In genomic region chr6:5079692-5080091, GRCh38 we compare ENCODE assay signal across 35 cellular contexts. TPM values are rescaled to one million over a fixed set of nuclear protein-coding genes. Genes with fewer than 3 reads are reported as not detected.
"Had no signal": no experiment of that assay in that cellular context is flagged by ENCODE, and none has a peak within 500 bp of the region (broad histone marks: within the 10 kb centered on the region; RNA-seq: fewer than 3 reads in every experiment).

No MANE protein-coding gene starts in this region.

- H3K4me1 ChIP-seq: ascending aorta, breast epithelium had no signal

- H3K27me3 ChIP-seq: adrenal gland, ascending aorta, body of pancreas, brain microvascular endothelial cell, breast epithelium had no signal

- H3K4me3 ChIP-seq: adrenal gland, ascending aorta, body of pancreas, breast epithelium, cardiac muscle cell had no signal

- ATAC-seq: activated naive CD4-positive, alpha-beta T cell treated with anti-CD3 and anti-CD28 coated beads, Interleukin-2, amount 50 U/mL, for 72 hours; activated naive CD8-positive, alpha-beta T cell treated with anti-CD3 and anti-CD28 coated beads, Interleukin-2, amount 50 U/mL, for 24 hours; activated T-cell treated with anti-CD3 and anti-CD28 coated beads, Interleukin-2, amount 50 U/mL, for 4 hours; activated T-cell treated with anti-CD3 and anti-CD28 coated beads, Interleukin-2, amount 50 U/mL, for 72 hours; activated T-helper 17 cell treated with anti-CD3 and anti-CD28 coated beads, Interleukin-2, amount 50 U/mL, for 72 hours; body of pancreas had no signal

- DNase-seq: activated effector memory CD4-positive, alpha-beta T cell treated with anti-CD3 and anti-CD28 coated beads, Interleukin-2, amount 50 U/mL, for 16 hours; activated effector memory CD4-positive, alpha-beta T cell treated with Interleukin-2 at 50 U/mL for 16 hours; activated gamma-delta T cell; activated gamma-delta T cell treated with Interleukin-2 at 50 U/mL for 16 hours; activated naive CD4-positive, alpha-beta T cell; activated naive CD4-positive, alpha-beta T cell treated with anti-CD3 and anti-CD28 coated beads for 36 hours; activated naive CD4-positive, alpha-beta T cell treated with anti-CD3 and anti-CD28 coated beads, Interleukin-2, amount 10 ng/mL, durations not matched to agents 7 days and 5 days; activated naive CD4-positive, alpha-beta T cell treated with anti-CD3 and anti-CD28 coated beads, Interleukin-2, amount 50 U/mL, for 16 hours; activated naive CD4-positive, alpha-beta T cell treated with Interleukin-2 at 50 U/mL for 16 hours; activated naive CD8-positive, alpha-beta T cell treated with anti-CD3 and anti-CD28 coated beads for 36 hours; activated naive CD8-positive, alpha-beta T cell treated with anti-CD3 and anti-CD28 coated beads, Interleukin-2, amount 10 ng/mL, durations not matched to agents 7 days and 5 days; activated naive CD8-positive, alpha-beta T cell treated with anti-CD3 and anti-CD28 coated beads, Interleukin-2, amount 50 U/mL, for 24 hours; activated T-cell treated with anti-CD3 and anti-CD28 coated beads, Interleukin-2, amount 50 U/mL, for 1 hour; activated T-cell treated with anti-CD3 and anti-CD28 coated beads, Interleukin-2, amount 50 U/mL, for 24 hours; activated T-cell treated with anti-CD3 and anti-CD28 coated beads, Interleukin-2, amount 50 U/mL, for 4 hours; activated T-cell treated with anti-CD3 and anti-CD28 coated beads, Interleukin-2, amount 50 U/mL, for 48 hours; activated T-cell treated with anti-CD3 and anti-CD28 coated beads, Interleukin-2, amount 50 U/mL, for 72 hours; adrenal gland; amniotic stem cell; amygdala; anterior cingulate cortex; aorta; body of pancreas; brain microvascular endothelial cell; caudate nucleus; central memory CD4-positive, alpha-beta T cell; cerebellar nuclear complex had no signal

- H3K27ac ChIP-seq: adrenal gland, ascending aorta, body of pancreas, brain microvascular endothelial cell, breast epithelium, cardiac muscle cell had no signal

- FAIRE-seq: astrocyte, bronchial epithelial cell had no signal

- H3K9me3 ChIP-seq: adrenal gland, ascending aorta, body of pancreas, breast epithelium had no signal

- H3K36me3 ChIP-seq: adrenal gland, ascending aorta, brain microvascular endothelial cell, breast epithelium, cardiac muscle cell had no signal

RNA-seq across cellular contexts. Expression of gene PPP1R3G, which starts 5.4 kb away (rescaled TPM):
- total RNA-seq: activated naive CD4-positive, alpha-beta T cell treated with anti-CD3 and anti-CD28 coated beads for 36 hours; activated T-cell treated with anti-CD3 and anti-CD28 coated beads, Interleukin-2, amount 50 U/mL, for 4 hours; activated T-helper 1 cell treated with anti-CD3 and anti-CD28 coated beads, Interleukin-12 subunit alpha, Interleukin-12 subunit beta, Interleukin-2, Interleukin-4 antibody, amounts not matched to agents 30 ng/mL and 10 ng/mL and 1 ng/mL, durations not matched to agents 14 hours and 24 hours and 36 hours had no signal
